Comparison of ENCODE assay signal across 2 cellular contexts in the genomic region with DNA sequence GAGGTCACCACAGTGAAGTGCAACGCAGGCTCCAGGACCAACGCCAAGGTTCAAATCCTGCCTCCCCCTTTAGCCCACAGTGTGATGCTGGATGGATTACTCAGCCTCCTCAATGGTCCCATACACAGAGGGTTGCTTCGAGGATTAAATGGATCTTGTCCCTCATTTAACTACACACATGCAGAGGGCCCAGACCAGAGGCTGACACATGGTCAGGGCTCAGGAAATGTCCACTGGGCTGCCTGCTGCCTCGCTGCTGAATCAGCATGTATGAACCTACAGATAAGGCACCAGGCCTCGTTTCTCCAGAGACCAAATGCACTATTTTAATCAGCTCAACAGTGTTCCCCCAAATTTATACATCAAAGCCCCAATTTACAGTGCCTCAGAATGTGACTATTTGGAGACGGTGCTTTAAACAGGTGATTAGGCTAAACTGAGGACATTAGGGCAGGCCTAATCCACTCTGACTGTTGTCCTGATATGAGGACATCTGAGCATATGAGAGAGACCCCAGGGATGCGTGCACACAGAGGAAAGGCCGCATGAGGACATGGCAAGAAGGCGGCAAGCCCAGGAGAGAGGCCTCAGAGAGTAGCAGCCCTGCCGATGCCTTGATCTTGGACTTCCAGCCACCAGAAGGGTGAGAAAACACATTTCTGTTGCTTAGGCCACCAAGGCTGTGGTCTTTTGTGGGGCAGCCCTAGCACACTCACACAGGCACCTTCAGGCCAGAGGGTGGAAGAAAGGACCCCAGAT.
TF ChIP-seq lines count a peak whose summit lies in the region.

No MANE protein-coding gene starts in this region.

TF ChIP-seq in GM23338, 12 proteins besides CTCF, POLR2A, EP300 and RAD21:
- TF ChIP-seq CREB1 (CRISPR knock-in tag; IDR thresholded peaks at IDR 0.05; ENCODE audit: low read depth) (no peak), NANOG (IDR thresholded peaks at IDR 0.05; ENCODE audit: borderline replicate concordance) (no peak), ZNF114 (CRISPR knock-in tag; IDR thresholded peaks at IDR 0.05) (no peak), EZH2phosphoT487 (IDR thresholded peaks at IDR 0.05; ENCODE audit: unreplicated experiment) (no peak), STAT1 (IDR thresholded peaks at IDR 0.05; ENCODE audit: unreplicated experiment) (no peak), ZNF331 (CRISPR knock-in tag; IDR thresholded peaks at IDR 0.05; ENCODE audit: low read depth) (no peak), EZH2 (IDR thresholded peaks at IDR 0.05; ENCODE audit: low read depth, unreplicated experiment) (no peak), POLR2AphosphoS5 (IDR thresholded peaks at IDR 0.05; ENCODE audit: low read depth) (no peak)
- TF ChIP-seq, protein P1, sequence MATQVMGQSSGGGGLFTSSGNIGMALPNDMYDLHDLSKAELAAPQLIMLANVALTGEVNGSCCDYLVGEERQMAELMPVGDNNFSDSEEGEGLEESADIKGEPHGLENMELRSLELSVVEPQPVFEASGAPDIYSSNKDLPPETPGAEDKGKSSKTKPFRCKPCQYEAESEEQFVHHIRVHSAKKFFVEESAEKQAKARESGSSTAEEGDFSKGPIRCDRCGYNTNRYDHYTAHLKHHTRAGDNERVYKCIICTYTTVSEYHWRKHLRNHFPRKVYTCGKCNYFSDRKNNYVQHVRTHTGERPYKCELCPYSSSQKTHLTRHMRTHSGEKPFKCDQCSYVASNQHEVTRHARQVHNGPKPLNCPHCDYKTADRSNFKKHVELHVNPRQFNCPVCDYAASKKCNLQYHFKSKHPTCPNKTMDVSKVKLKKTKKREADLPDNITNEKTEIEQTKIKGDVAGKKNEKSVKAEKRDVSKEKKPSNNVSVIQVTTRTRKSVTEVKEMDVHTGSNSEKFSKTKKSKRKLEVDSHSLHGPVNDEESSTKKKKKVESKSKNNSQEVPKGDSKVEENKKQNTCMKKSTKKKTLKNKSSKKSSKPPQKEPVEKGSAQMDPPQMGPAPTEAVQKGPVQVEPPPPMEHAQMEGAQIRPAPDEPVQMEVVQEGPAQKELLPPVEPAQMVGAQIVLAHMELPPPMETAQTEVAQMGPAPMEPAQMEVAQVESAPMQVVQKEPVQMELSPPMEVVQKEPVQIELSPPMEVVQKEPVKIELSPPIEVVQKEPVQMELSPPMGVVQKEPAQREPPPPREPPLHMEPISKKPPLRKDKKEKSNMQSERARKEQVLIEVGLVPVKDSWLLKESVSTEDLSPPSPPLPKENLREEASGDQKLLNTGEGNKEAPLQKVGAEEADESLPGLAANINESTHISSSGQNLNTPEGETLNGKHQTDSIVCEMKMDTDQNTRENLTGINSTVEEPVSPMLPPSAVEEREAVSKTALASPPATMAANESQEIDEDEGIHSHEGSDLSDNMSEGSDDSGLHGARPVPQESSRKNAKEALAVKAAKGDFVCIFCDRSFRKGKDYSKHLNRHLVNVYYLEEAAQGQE (IDR thresholded peaks at IDR 0.05; ENCODE audit: unreplicated experiment): no peak
- TF ChIP-seq, protein P2, sequence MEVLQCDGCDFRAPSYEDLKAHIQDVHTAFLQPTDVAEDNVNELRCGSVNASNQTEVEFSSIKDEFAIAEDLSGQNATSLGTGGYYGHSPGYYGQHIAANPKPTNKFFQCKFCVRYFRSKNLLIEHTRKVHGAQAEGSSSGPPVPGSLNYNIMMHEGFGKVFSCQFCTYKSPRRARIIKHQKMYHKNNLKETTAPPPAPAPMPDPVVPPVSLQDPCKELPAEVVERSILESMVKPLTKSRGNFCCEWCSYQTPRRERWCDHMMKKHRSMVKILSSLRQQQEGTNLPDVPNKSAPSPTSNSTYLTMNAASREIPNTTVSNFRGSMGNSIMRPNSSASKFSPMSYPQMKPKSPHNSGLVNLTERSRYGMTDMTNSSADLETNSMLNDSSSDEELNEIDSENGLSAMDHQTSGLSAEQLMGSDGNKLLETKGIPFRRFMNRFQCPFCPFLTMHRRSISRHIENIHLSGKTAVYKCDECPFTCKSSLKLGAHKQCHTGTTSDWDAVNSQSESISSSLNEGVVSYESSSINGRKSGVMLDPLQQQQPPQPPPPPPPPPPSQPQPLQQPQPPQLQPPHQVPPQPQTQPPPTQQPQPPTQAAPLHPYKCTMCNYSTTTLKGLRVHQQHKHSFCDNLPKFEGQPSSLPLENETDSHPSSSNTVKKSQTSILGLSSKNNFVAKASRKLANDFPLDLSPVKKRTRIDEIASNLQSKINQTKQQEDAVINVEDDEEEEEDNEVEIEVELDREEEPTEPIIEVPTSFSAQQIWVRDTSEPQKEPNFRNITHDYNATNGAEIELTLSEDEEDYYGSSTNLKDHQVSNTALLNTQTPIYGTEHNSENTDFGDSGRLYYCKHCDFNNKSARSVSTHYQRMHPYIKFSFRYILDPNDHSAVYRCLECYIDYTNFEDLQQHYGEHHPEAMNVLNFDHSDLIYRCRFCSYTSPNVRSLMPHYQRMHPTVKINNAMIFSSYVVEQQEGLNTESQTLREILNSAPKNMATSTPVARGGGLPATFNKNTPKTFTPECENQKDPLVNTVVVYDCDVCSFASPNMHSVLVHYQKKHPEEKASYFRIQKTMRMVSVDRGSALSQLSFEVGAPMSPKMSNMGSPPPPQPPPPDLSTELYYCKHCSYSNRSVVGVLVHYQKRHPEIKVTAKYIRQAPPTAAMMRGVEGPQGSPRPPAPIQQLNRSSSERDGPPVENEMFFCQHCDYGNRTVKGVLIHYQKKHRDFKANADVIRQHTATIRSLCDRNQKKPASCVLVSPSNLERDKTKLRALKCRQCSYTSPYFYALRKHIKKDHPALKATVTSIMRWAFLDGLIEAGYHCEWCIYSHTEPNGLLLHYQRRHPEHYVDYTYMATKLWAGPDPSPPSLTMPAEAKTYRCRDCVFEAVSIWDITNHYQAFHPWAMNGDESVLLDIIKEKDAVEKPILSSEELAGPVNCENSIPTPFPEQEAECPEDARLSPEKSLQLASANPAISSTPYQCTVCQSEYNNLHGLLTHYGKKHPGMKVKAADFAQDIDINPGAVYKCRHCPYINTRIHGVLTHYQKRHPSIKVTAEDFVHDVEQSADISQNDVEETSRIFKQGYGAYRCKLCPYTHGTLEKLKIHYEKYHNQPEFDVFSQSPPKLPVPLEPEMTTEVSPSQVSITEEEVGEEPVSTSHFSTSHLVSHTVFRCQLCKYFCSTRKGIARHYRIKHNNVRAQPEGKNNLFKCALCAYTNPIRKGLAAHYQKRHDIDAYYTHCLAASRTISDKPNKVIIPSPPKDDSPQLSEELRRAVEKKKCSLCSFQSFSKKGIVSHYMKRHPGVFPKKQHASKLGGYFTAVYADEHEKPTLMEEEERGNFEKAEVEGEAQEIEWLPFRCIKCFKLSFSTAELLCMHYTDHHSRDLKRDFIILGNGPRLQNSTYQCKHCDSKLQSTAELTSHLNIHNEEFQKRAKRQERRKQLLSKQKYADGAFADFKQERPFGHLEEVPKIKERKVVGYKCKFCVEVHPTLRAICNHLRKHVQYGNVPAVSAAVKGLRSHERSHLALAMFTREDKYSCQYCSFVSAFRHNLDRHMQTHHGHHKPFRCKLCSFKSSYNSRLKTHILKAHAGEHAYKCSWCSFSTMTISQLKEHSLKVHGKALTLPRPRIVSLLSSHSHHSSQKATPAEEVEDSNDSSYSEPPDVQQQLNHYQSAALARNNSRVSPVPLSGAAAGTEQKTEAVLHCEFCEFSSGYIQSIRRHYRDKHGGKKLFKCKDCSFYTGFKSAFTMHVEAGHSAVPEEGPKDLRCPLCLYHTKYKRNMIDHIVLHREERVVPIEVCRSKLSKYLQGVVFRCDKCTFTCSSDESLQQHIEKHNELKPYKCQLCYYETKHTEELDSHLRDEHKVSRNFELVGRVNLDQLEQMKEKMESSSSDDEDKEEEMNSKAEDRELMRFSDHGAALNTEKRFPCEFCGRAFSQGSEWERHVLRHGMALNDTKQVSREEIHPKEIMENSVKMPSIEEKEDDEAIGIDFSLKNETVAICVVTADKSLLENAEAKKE (CRISPR knock-in tag; IDR thresholded peaks at IDR 0.05): no peak

TF ChIP-seq in HepG2, 621 proteins besides CTCF, POLR2A, EP300 and RAD21:
- TF ChIP-seq, protein P3, sequence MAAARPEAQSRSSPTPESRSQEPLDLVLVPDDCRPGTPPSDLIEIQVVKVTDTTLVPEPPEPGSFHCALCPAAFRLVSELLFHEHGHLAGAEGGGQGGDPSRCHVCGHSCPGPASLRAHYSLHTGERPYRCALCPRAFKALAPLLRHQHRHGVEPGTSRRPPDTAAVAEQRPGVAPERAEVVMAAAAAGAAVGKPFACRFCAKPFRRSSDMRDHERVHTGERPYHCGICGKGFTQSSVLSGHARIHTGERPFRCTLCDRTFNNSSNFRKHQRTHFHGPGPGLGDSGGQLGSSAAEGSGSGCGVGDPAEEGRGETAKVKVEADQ (CRISPR knock-in tag; IDR thresholded peaks at IDR 0.05; ENCODE audit: borderline replicate concordance): no peak
- TF ChIP-seq MAFK (conservative IDR thresholded peaks at IDR 0.05 in 1 of 2, IDR thresholded peaks at IDR 0.05 in 1 of 2; ENCODE audit: low read length in 2 of 2): peak; percentile 43 to 51; a peak in 3 of 4 replicates
